21 cellular contexts compared by ENCODE assay signal in the genomic region with DNA sequence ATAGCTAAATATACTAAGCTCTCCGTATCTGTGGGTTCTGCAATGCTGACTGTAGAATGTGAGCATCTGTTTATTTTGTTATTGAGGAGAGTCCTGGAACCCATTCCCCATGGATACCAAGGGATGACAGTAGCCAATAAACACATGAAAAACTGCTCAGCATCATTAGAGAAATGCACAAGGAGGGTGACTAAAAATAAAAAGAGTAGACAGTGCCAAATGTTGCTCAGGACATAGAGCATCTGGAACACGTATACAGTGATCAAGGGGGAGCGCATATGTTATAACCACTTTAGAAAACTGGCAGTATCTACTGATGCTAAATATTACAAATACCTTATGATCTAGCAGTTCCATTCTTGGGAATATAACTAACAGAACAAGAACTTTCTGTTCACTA. TPM values are rescaled to one million over a fixed set of nuclear protein-coding genes. Genes with fewer than 3 reads are reported as not detected.
DNase-seq lines count a peak whose midpoint lies in the region; ATAC-seq and TF ChIP-seq lines count a peak whose summit lies in the region.
"Had no signal": no experiment of that assay in that cellular context is flagged by ENCODE, and none has a peak within 500 bp of the region (broad histone marks: within the 10 kb centered on the region; RNA-seq: fewer than 3 reads in every experiment).

No MANE protein-coding gene starts in this region.

- H3K36me3 Mint-ChIP-seq in Caco-2 (ENCODE audit: insufficient read depth, unreplicated experiment) (peaks cover 55% of the 10 kb centered on the region), T-helper 17 cell (ENCODE audit: low read depth) (peaks cover 2% of the 10 kb centered on the region)
- H3K36me3 Mint-ChIP-seq in activated CD8-positive, alpha-beta T cell treated with anti-CD3 and anti-CD28 coated beads, Interleukin-2, amount 10 ng/mL, durations not matched to agents 7 days and 5 days (ENCODE audit: low read depth) = peaks cover 30% of the 10 kb centered on the region

- peak; percentile 18 for DNase-seq in AG10803 (ENCODE audit: low read depth)
- DNase-seq in Caco-2 = no peak
- DNase-seq in T-helper 17 cell = no peak
- DNase-seq in heart right ventricle = no peak
- DNase-seq in DMS153 (lab: John Stamatoyannopoulos, UW) = no peak
- no peak for DNase-seq in left colon
- DNase-seq in activated CD8-positive, alpha-beta T cell treated with anti-CD3 and anti-CD28 coated beads, Interleukin-2, amount 10 ng/mL, durations not matched to agents 7 days and 5 days = no peak
- DNase-seq: CD4-positive, alpha-beta T cell; GM23248; KG1; NCI-H1092; NCI-H1436; NCI-H187 treated with DMSO at 0.1 percent for 48 hours; NCI-H226; NCI-H524 treated with DMSO at 0.1 percent for 48 hours; NCI-H82; SJCRH30 had no signal

- H3K4me1 Mint-ChIP-seq in Caco-2 (ENCODE audit: low read depth, unreplicated experiment) = no peaks in the 10 kb centered on the region
- H3K4me1 Mint-ChIP-seq in T-helper 17 cell = peaks cover 20% of the 10 kb centered on the region
- no peaks in the 10 kb centered on the region for H3K4me1 Mint-ChIP-seq in activated CD8-positive, alpha-beta T cell treated with anti-CD3 and anti-CD28 coated beads, Interleukin-2, amount 10 ng/mL, durations not matched to agents 7 days and 5 days (ENCODE audit: low read depth)

- ATAC-seq in T-helper 17 cell (no peak), heart right ventricle (peak in 7 of 8 donors; percentile 38 to 83 (median 66)), left colon (no peak)
- no peak for ATAC-seq in activated CD8-positive, alpha-beta T cell treated with anti-CD3 and anti-CD28 coated beads, Interleukin-2, amount 10 ng/mL, durations not matched to agents 7 days and 5 days
- ATAC-seq: Panc1 had no signal

- H3K4me3 ChIP-seq in AG10803 (ENCODE audit: low read length) (no peak overlapping the region), Caco-2 (ENCODE audit: low read depth, low read length) (no peak overlapping the region), heart right ventricle (no peak overlapping the region)
- H3K4me3 ChIP-seq: BLaER1, GM23248, HAP-1, SJCRH30 had no signal

- POLR2A ChIA-PET in Caco-2 (lab: Charles Lee) = no interaction called here
- POLR2A ChIA-PET in activated CD8-positive, alpha-beta T cell treated with anti-CD3 and anti-CD28 coated beads, Interleukin-2, amount 10 ng/mL, durations not matched to agents 7 days and 5 days (lab: Charles Lee) = no interaction called here

- H3K27me3 Mint-ChIP-seq in Caco-2 (ENCODE audit: insufficient read depth, unreplicated experiment) (no peaks in the 10 kb centered on the region), T-helper 17 cell (no peaks in the 10 kb centered on the region)
- no peaks in the 10 kb centered on the region for H3K27me3 Mint-ChIP-seq in activated CD8-positive, alpha-beta T cell treated with anti-CD3 and anti-CD28 coated beads, Interleukin-2, amount 10 ng/mL, durations not matched to agents 7 days and 5 days (ENCODE audit: low read depth)
- H3K27me3 Mint-ChIP-seq: CD4-positive, alpha-beta T cell had no signal

- WGBS in heart right ventricle, 2 donors = 44 to 50% methylated on average over 3 of the region's 3 CpGs

- no peak overlapping the region for H3K27ac ChIP-seq in heart right ventricle
- H3K27ac ChIP-seq: BLaER1, GM23248, SJCRH30 had no signal

- BruUV-seq in Caco-2 (replicated peaks; lab: Mats Ljungman, UMichigan) = TSS peak; percentile 7

- CTCF ChIA-PET in Caco-2 (lab: Charles Lee) = no interaction called here
- CTCF ChIA-PET in activated CD8-positive, alpha-beta T cell treated with anti-CD3 and anti-CD28 coated beads, Interleukin-2, amount 10 ng/mL, durations not matched to agents 7 days and 5 days (lab: Charles Lee) = interaction anchor here (1.2 to 2.5 kb wide), 2 partner anchors 27 to 192 kb away, joined by 4 to 5 read pairs; no protein-coding TSS in a partner anchor

- no peaks in the 10 kb centered on the region for H3K9me3 ChIP-seq in Caco-2
- H3K9me3 ChIP-seq in T-helper 17 cell (ENCODE audit: control insufficient read depth, low read length, poor library complexity, severe bottlenecking) = no peaks in the 10 kb centered on the region
- no peaks in the 10 kb centered on the region for H3K9me3 ChIP-seq in heart right ventricle
- H3K9me3 ChIP-seq: BLaER1, HAP-1, SJCRH30 had no signal

- H3K36me3 ChIP-seq in Caco-2 (ENCODE audit: control insufficient read depth, insufficient read depth, low read length) (no peaks in the 10 kb centered on the region), heart right ventricle (peaks cover 0 to 97% (median 26%) of the 10 kb centered on the region in 9 donors)

- TF ChIP-seq CTCF in AG10803 (conservative IDR thresholded peaks at IDR 0.05; ENCODE audit: low read length) = no peak
- TF ChIP-seq CTCF in Caco-2 (IDR thresholded peaks at IDR 0.05; ENCODE audit: insufficient read depth in 1 of 2, low read depth in 1 of 2, low read length in 1 of 2, severe bottlenecking in 1 of 2, unreplicated experiment in 1 of 2) = no peak
- no peak for TF ChIP-seq CTCF in heart right ventricle (IDR thresholded peaks at IDR 0.05)

- H3K9me3 Mint-ChIP-seq in Caco-2 (ENCODE audit: unreplicated experiment) = no peaks in the 10 kb centered on the region
- no peaks in the 10 kb centered on the region for H3K9me3 Mint-ChIP-seq in activated CD8-positive, alpha-beta T cell treated with anti-CD3 and anti-CD28 coated beads, Interleukin-2, amount 10 ng/mL, durations not matched to agents 7 days and 5 days (ENCODE audit: insufficient read depth)
- H3K9me3 Mint-ChIP-seq: CD4-positive, alpha-beta T cell had no signal

- no peaks in the 10 kb centered on the region for H3K27me3 ChIP-seq in Caco-2 (replicated peaks; ENCODE audit: control insufficient read depth, insufficient read depth, low read length)
- no peaks in the 10 kb centered on the region for H3K27me3 ChIP-seq in heart right ventricle
- H3K27me3 ChIP-seq: BLaER1, SJCRH30 had no signal

- intact Hi-C loops in Caco-2 (cut with micrococcal nuclease; ENCODE audit: unreplicated experiment) = no loop called here
- intact Hi-C loops in heart right ventricle (cut with DNase I) = no loop called here
- intact Hi-C loops in left colon (cut with DNase I, micrococcal nuclease) = no loop called here

- H3K27ac Mint-ChIP-seq in Caco-2 (ENCODE audit: unreplicated experiment) = no peak overlapping the region
- H3K27ac Mint-ChIP-seq in T-helper 17 cell = peak overlapping the region; percentile 9
- H3K27ac Mint-ChIP-seq in activated CD8-positive, alpha-beta T cell treated with anti-CD3 and anti-CD28 coated beads, Interleukin-2, amount 10 ng/mL, durations not matched to agents 7 days and 5 days = no peak overlapping the region

- no peaks in the 10 kb centered on the region for H3K4me1 ChIP-seq in Caco-2
- peaks cover 0 to 15% (median 6%) of the 10 kb centered on the region in 9 donors for H3K4me1 ChIP-seq in heart right ventricle
- H3K4me1 ChIP-seq: BLaER1, HAP-1, SJCRH30 had no signal

- no peak overlapping the region for H3K4me3 Mint-ChIP-seq in Caco-2 (ENCODE audit: unreplicated experiment)
- no peak overlapping the region for H3K4me3 Mint-ChIP-seq in T-helper 17 cell
- no peak overlapping the region for H3K4me3 Mint-ChIP-seq in activated CD8-positive, alpha-beta T cell treated with anti-CD3 and anti-CD28 coated beads, Interleukin-2, amount 10 ng/mL, durations not matched to agents 7 days and 5 days
- H3K4me3 Mint-ChIP-seq: CD4-positive, alpha-beta T cell had no signal

RNA-seq across cellular contexts. Expression of a gene that starts 31.0 kb away (rescaled TPM):
- total RNA-seq in Caco-2 (2022) = 111 and 123 TPM in 2 replicates
- total RNA-seq in T-helper 17 cell = 100 to 1,000 TPM; 156 to 198 TPM
- 100 to 1,000 TPM; 169 to 210 (median 185) TPM for total RNA-seq in heart right ventricle
- 100 to 1,000 TPM in 1 of 2 donors, 10 to 100 TPM in 1; 30.4 to 137 TPM for polyA plus RNA-seq in heart right ventricle
- total RNA-seq in left colon = 100 to 1,000 TPM; 153 to 168 TPM
- total RNA-seq in activated CD8-positive, alpha-beta T cell treated with anti-CD3 and anti-CD28 coated beads, Interleukin-2, amount 10 ng/mL, durations not matched to agents 7 days and 5 days = 10 to 100 TPM; 72.2 to 80.5 TPM

RNA-seq across cellular contexts. Expression of a gene that starts 57.2 kb away (rescaled TPM):
- total RNA-seq in Caco-2 (2022) (0.48 and 0.58 TPM in 2 replicates), T-helper 17 cell (1 to 10 TPM; 4.7 to 5.3 TPM), heart right ventricle (under 1 TPM in 8 of 10 donors, not detected in 2; 0.28 to 0.83 (median 0.32) TPM), left colon (not detected)
- under 1 TPM; 0.17 to 0.29 TPM for polyA plus RNA-seq in heart right ventricle
- 1 to 10 TPM; 1.4 to 2.2 TPM for total RNA-seq in activated CD8-positive, alpha-beta T cell treated with anti-CD3 and anti-CD28 coated beads, Interleukin-2, amount 10 ng/mL, durations not matched to agents 7 days and 5 days
- total RNA-seq: HT1080 had no signal

Comparison
In these comparisons a context has a peak if more than half of its experiments do, and no peak if none do; other contexts are left out.
1. ATAC-seq: peak in heart right ventricle (7 of 8); none in T-helper 17 cell (single experiment), left colon (single experiment) and activated CD8-positive, alpha-beta T cell treated with anti-CD3 and anti-CD28 coated beads, Interleukin-2, amount 10 ng/mL, durations not matched to agents 7 days and 5 days (single experiment).